In the genomic region with DNA sequence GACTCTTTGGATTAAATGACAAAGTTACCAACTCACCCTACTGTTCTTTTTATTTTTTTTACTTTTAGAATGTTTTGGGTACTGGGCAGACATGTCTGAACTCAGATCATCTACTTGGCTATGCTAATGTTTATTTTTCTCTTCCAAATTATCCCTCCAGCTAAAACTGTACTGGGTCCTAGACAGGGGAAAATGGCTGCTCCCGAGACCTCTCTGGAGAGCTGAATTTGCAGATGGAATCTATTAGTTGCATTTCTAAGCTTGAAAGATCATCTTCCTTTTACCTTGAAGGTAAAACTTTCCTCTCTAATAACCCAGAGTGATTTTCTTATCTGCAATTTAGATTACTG, we compare ENCODE assay signal across 18 cellular contexts.
"Had no signal": no experiment of that assay in that cellular context is flagged by ENCODE, and none has a peak within 500 bp of the region (broad histone marks: within the 10 kb centered on the region; RNA-seq: fewer than 3 reads in every experiment).

No MANE protein-coding gene starts in this region.

- H3K27ac ChIP-seq: epithelial cell of prostate had no signal

- H3K9me3 Mint-ChIP-seq: activated naive CD8-positive, alpha-beta T cell treated with anti-CD3 and anti-CD28 coated beads, Interleukin-2, amount 10 ng/mL, durations not matched to agents 7 days and 5 days; effector memory CD8-positive, alpha-beta T cell; natural killer cell had no signal

- H3K9me3 ChIP-seq: heart left ventricle, tibial nerve had no signal

- ATAC-seq: activated CD8-positive, alpha-beta T cell treated with anti-CD3 and anti-CD28 coated beads, Interleukin-2, amount 10 ng/mL, durations not matched to agents 7 days and 5 days; effector memory CD8-positive, alpha-beta T cell; natural killer cell had no signal

- DNase-seq: activated CD4-positive, alpha-beta T cell treated with anti-CD3 and anti-CD28 coated beads for 48 hours; activated CD8-positive, alpha-beta T cell treated with anti-CD3 and anti-CD28 coated beads, Interleukin-2, amount 10 ng/mL, durations not matched to agents 7 days and 5 days; activated naive CD8-positive, alpha-beta T cell treated with anti-CD3 and anti-CD28 coated beads, Interleukin-2, amount 10 ng/mL, durations not matched to agents 7 days and 5 days; anterior cingulate cortex; dermis blood vessel endothelial cell; effector memory CD8-positive, alpha-beta T cell; left cardiac atrium; natural killer cell; small intestine; stimulated activated CD4-positive, alpha-beta T cell treated with anti-CD3 and anti-CD28 coated beads, Interleukin-4, amount 100 ng/mL, for 4 hours; stimulated activated CD8-positive, alpha-beta memory T cell treated with anti-CD3 and anti-CD28 coated beads, Interleukin-4, amount 100 ng/mL, for 48 hours; stimulated activated naive CD4-positive, alpha-beta T cell treated with Interleukin-2 at 50 U/mL for 16 hours; T-helper 2 cell had no signal

- H3K27me3 ChIP-seq: heart left ventricle, tibial nerve had no signal

- H3K4me3 ChIP-seq: heart left ventricle, lung, tibial nerve had no signal

- H3K27me3 Mint-ChIP-seq: effector memory CD8-positive, alpha-beta T cell had no signal

- H3K36me3 ChIP-seq: heart left ventricle, tibial nerve had no signal

- H3K27ac Mint-ChIP-seq: activated CD8-positive, alpha-beta T cell treated with anti-CD3 and anti-CD28 coated beads, Interleukin-2, amount 10 ng/mL, durations not matched to agents 7 days and 5 days; activated naive CD8-positive, alpha-beta T cell treated with anti-CD3 and anti-CD28 coated beads, Interleukin-2, amount 10 ng/mL, durations not matched to agents 7 days and 5 days; effector memory CD8-positive, alpha-beta T cell; natural killer cell; progenitor cell of endocrine pancreas had no signal

- H3K4me3 Mint-ChIP-seq: activated CD8-positive, alpha-beta T cell treated with anti-CD3 and anti-CD28 coated beads, Interleukin-2, amount 10 ng/mL, durations not matched to agents 7 days and 5 days; activated naive CD8-positive, alpha-beta T cell treated with anti-CD3 and anti-CD28 coated beads, Interleukin-2, amount 10 ng/mL, durations not matched to agents 7 days and 5 days; effector memory CD8-positive, alpha-beta T cell; natural killer cell had no signal

- H3K36me3 Mint-ChIP-seq: activated naive CD8-positive, alpha-beta T cell treated with anti-CD3 and anti-CD28 coated beads, Interleukin-2, amount 10 ng/mL, durations not matched to agents 7 days and 5 days; natural killer cell had no signal

- H3K4me1 Mint-ChIP-seq: activated naive CD8-positive, alpha-beta T cell treated with anti-CD3 and anti-CD28 coated beads, Interleukin-2, amount 10 ng/mL, durations not matched to agents 7 days and 5 days; natural killer cell had no signal
